Comparison of ENCODE assay signal across 33 cellular contexts in genomic region chr5:76612942-76613341, GRCh38. TPM values are rescaled to one million over a fixed set of nuclear protein-coding genes. Genes with fewer than 3 reads are reported as not detected.
"Had no signal": no experiment of that assay in that cellular context is flagged by ENCODE, and none has a peak within 500 bp of the region (broad histone marks: within the 10 kb centered on the region; RNA-seq: fewer than 3 reads in every experiment).

No MANE protein-coding gene starts in this region.

- ATAC-seq: activated CD8-positive, alpha-beta T cell treated with anti-CD3 and anti-CD28 coated beads for 36 hours; activated naive CD4-positive, alpha-beta T cell treated with anti-CD3 and anti-CD28 coated beads, Interleukin-2, amount 50 U/mL, for 72 hours; activated T-cell treated with anti-CD3 and anti-CD28 coated beads, Interleukin-2, amount 50 U/mL, for 4 hours; activated T-cell treated with anti-CD3 and anti-CD28 coated beads, Interleukin-2, amount 50 U/mL, for 72 hours; activated T-helper 17 cell treated with anti-CD3 and anti-CD28 coated beads, Interleukin-2, amount 50 U/mL, for 72 hours; body of pancreas had no signal

- H3K9me3 ChIP-seq: adrenal gland, body of pancreas, breast epithelium had no signal

- H3K27me3 ChIP-seq: adrenal gland, body of pancreas, brain microvascular endothelial cell, breast epithelium had no signal

- H3K27ac ChIP-seq: adrenal gland, body of pancreas, brain microvascular endothelial cell, breast epithelium, VCaP had no signal

- H3K36me3 ChIP-seq: adrenal gland, brain microvascular endothelial cell, breast epithelium had no signal

- H3K4me3 ChIP-seq: adrenal gland, body of pancreas, breast epithelium had no signal

- H3K4me1 ChIP-seq: adrenal gland, body of pancreas, breast epithelium had no signal

- DNase-seq: activated B cell treated with CpG ODN at 0.5 μM for 24 hours; activated CD4-positive, alpha-beta memory T cell treated with anti-CD3 and anti-CD28 coated beads for 36 hours; activated CD4-positive, alpha-beta T cell treated with anti-CD3 and anti-CD28 coated beads for 4 hours; activated CD4-positive, alpha-beta T cell treated with anti-CD3 and anti-CD28 coated beads, Interleukin-2, amount 10 ng/mL, durations not matched to agents 24 days and 14 days; activated CD4-positive, alpha-beta T cell treated with anti-CD3 and anti-CD28 coated beads, Interleukin-2, amount 50 U/mL, for 1 hour; activated CD4-positive, alpha-beta T cell treated with anti-CD3 and anti-CD28 coated beads, Interleukin-2, amount 50 U/mL, for 4 hours; activated CD4-positive, CD25-positive, alpha-beta regulatory T cell treated with anti-CD3 and anti-CD28 coated beads, Interleukin-2, amount 50 U/mL, for 72 hours; activated CD8-positive, alpha-beta memory T cell treated with anti-CD3 and anti-CD28 coated beads, Interleukin-2, amount 50 U/mL, for 4 hours; activated CD8-positive, alpha-beta T cell treated with anti-CD3 and anti-CD28 coated beads for 36 hours; activated effector memory CD4-positive, alpha-beta T cell treated with anti-CD3 and anti-CD28 coated beads, Interleukin-2, amount 50 U/mL, for 16 hours; activated gamma-delta T cell treated with Interleukin-2 at 50 U/mL for 16 hours; activated naive CD4-positive, alpha-beta T cell; activated naive CD4-positive, alpha-beta T cell treated with anti-CD3 and anti-CD28 coated beads for 36 hours; activated naive CD4-positive, alpha-beta T cell treated with anti-CD3 and anti-CD28 coated beads, Interleukin-2, amount 50 U/mL, for 16 hours; activated naive CD8-positive, alpha-beta T cell treated with anti-CD3 and anti-CD28 coated beads for 36 hours; activated T-cell treated with anti-CD3 and anti-CD28 coated beads for 4 hours; activated T-cell treated with anti-CD3 and anti-CD28 coated beads, Interleukin-2, amount 50 U/mL, for 1 hour; activated T-cell treated with anti-CD3 and anti-CD28 coated beads, Interleukin-2, amount 50 U/mL, for 4 hours; activated T-cell treated with anti-CD3 and anti-CD28 coated beads, Interleukin-2, amount 50 U/mL, for 72 hours; adrenal gland; amniotic stem cell; aorta; body of pancreas; brain microvascular endothelial cell; central memory CD4-positive, alpha-beta T cell; T-helper 2 cell; T-helper 9 cell had no signal

RNA-seq across cellular contexts. Expression of gene F2RL2, which starts 10.3 kb away (rescaled TPM):
- total RNA-seq: activated B cell treated with CpG ODN at 0.5 μM for 24 hours; activated CD4-positive, alpha-beta memory T cell treated with anti-CD3 and anti-CD28 coated beads for 36 hours; activated CD4-positive, alpha-beta T cell treated with anti-CD3 and anti-CD28 coated beads, Interleukin-2, amount 10 ng/mL, durations not matched to agents 24 days and 14 days; activated CD8-positive, alpha-beta memory T cell treated with anti-CD3 and anti-CD28 coated beads for 36 hours; activated CD8-positive, alpha-beta T cell treated with anti-CD3 and anti-CD28 coated beads for 36 hours; activated naive CD4-positive, alpha-beta T cell treated with anti-CD3 and anti-CD28 coated beads for 36 hours; activated naive CD4-positive, alpha-beta T cell treated with anti-CD3 and anti-CD28 coated beads, Interleukin-2, amount 50 U/mL, for 72 hours; activated naive CD8-positive, alpha-beta T cell treated with anti-CD3 and anti-CD28 coated beads for 36 hours; activated T-cell treated with anti-CD3 and anti-CD28 coated beads, Interleukin-2, amount 50 U/mL, for 72 hours; activated T-helper 1 cell treated with anti-CD3 and anti-CD28 coated beads, Interleukin-12 subunit alpha, Interleukin-12 subunit beta, Interleukin-2, Interleukin-4 antibody, amounts not matched to agents 30 ng/mL and 10 ng/mL and 1 ng/mL, durations not matched to agents 14 hours and 24 hours and 36 hours had no signal
